ENCODE assay signal across 11 cellular contexts in the genomic region with DNA sequence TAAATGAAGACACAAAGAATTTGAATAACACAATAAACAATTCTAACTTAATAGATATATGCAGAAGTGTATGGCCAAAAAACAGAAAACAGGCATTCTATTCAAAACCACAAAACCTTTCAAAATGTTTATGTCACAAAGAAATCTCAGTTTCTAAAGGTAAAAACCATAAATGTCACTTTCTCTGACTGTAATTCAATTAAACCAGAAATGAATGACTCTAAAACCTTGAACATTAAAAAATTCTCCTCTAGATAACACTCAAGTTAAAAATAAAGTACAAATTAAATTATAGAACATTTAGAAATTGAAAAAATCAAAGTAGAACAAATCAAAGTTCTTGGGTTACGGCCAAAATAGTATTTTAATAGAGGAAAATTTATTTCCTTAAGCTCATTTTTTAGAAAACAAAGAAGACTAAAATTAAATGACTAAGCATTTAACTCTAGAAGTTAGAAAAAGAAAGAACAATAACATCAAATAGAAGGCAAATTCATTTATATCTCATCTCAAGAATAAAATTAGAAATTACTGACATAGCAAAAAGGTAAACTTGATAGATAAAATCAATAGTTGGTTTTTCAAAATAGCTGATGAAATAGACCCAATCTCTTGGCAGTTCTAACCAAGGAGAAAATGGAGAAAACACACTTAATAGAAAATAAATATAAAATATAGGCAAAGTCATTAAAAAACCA.
DNase-seq lines count a peak whose midpoint lies in the region; FAIRE-seq lines count a peak whose summit lies in the region.
"Had no signal": no experiment of that assay in that cellular context is flagged by ENCODE, and none has a peak within 500 bp of the region (broad histone marks: within the 10 kb centered on the region; RNA-seq: fewer than 3 reads in every experiment).

No MANE protein-coding gene starts in this region.

- peak; percentile 30 for FAIRE-seq in G401.6 (lab: Jason Lieb, UNC)
- FAIRE-seq in RCC 7860 (lab: Jason Lieb, UNC): peak; percentile 22
- FAIRE-seq in islet of Langerhans (lab: Jason Lieb, UNC): peak; percentile 30
- FAIRE-seq: GM18507 had no signal

- no peak for DNase-seq in RCC 7860 (ENCODE audit: low spot score)
- no peak for DNase-seq in OCI-M2 (lab: John Stamatoyannopoulos, UW; ENCODE audit: unreplicated experiment)
- no peak for DNase-seq in SW 1271 (lab: John Stamatoyannopoulos, UW)
- no peak for DNase-seq in NCI-H2107 treated with DMSO at 0.1 percent for 48 hours (lab: John Stamatoyannopoulos, UW; ENCODE audit: unreplicated experiment)
- DNase-seq: AML-193; CD4-positive, CD25-positive, alpha-beta regulatory T cell; DMS53; H7 had no signal
